In the genomic region with DNA sequence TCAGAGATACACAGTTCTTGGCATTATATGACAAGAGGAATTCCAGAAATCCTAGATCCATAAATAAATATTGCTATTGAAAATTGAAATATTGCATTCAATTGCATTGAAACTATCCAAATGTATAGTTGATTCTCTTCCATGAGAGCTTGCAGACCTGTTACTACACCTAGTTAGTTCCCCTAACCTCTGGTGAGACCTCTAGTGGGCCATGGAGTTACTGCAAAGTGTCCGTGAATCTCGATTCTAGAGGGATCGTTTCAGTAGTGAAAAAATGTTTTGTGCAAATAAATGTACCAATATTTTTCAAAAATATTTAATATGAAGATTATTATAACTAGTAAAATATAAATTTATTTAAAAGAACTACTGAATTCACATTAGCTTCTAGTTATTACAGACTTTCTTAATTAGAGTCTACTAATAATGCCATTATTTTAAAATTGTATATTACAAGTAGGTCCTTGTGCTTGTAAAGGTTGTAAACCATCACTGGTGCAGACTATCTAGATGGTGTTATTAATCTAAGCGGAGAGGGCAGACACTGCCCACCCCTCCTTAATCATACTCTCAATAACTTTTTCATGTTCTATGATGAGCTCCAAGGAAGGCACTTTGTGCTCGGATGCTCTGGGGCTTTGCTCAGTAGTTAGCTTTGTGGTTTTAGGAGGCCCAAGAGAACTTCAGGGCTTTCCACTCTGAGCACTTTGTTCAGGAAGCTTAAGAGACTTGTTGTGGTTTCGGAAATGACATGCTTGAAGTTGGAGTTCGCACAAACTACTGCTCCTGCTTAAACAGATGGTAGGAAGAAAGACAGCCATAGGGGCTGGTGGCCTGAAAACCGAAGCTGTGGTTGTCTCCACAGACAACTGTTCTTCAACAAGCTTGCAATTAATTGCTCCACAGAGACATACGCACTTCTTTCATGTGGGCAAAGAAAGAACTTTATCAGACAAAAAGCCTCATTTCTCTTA, we compare ENCODE assay signal across 8 cellular contexts. TPM values are rescaled to one million over a fixed set of nuclear protein-coding genes. Genes with fewer than 3 reads are reported as not detected.
DNase-seq lines count a peak whose midpoint lies in the region; ATAC-seq and TF ChIP-seq lines count a peak whose summit lies in the region.

No MANE protein-coding gene starts in this region.

- H3K27me3 ChIP-seq in CD8-positive, alpha-beta memory T cell (ENCODE audit: insufficient read depth, low read length, poor library complexity, severe bottlenecking) = no peaks in the 10 kb centered on the region

- peak overlapping the region; percentile 49 for H3K4me3 ChIP-seq in CD8-positive, alpha-beta memory T cell (ENCODE audit: low read length)
- no peak overlapping the region for H3K4me3 ChIP-seq in retinal pigment epithelial cell (ENCODE audit: low read length)

- CTCF ChIA-PET in CD8-positive, alpha-beta memory T cell (lab: Charles Lee) = interaction anchor here (0.6 to 2.8 kb wide), 34 partner anchors 9 to 677 kb away, joined by 3 to 24 read pairs (median 4); a partner anchor contains a TSS

- H3K36me3 Mint-ChIP-seq in CD8-positive, alpha-beta memory T cell = no peaks in the 10 kb centered on the region

- H3K27ac Mint-ChIP-seq in CD8-positive, alpha-beta memory T cell = peak overlapping the region; percentile 43 to 92 (median 85)

- no peaks in the 10 kb centered on the region for H3K9me3 ChIP-seq in CD8-positive, alpha-beta memory T cell (ENCODE audit: low read length)

- peak; percentile 24 to 84 (median 73) for DNase-seq in CD8-positive, alpha-beta memory T cell
- DNase-seq in OCI-M1 (lab: John Stamatoyannopoulos, UW) (peak; percentile 87), fibroblast of peridontal ligament (ENCODE audit: extremely low read depth) (peak; percentile 61), retinal pigment epithelial cell (ENCODE audit: low read depth) (no peak), C1 segment of cervical spinal cord (lab: John Stamatoyannopoulos, UW) (no peak)
- peak; percentile 59 for DNase-seq in activated T-cell treated with anti-CD3 and anti-CD28 coated beads, Interleukin-2, amount 50 U/mL, for 1 hour

- H3K4me1 Mint-ChIP-seq in CD8-positive, alpha-beta memory T cell = peaks cover 16 to 32% (median 30%) of the 10 kb centered on the region in 3 donors

- H3K4me3 Mint-ChIP-seq in CD8-positive, alpha-beta memory T cell = peak overlapping the region; percentile 53 to 82 (median 64)

- peak; percentile 88 for TF ChIP-seq CTCF in retinal pigment epithelial cell (conservative IDR thresholded peaks at IDR 0.05; ENCODE audit: low read depth, low read length)

- H3K9me3 Mint-ChIP-seq in CD8-positive, alpha-beta memory T cell = no peaks in the 10 kb centered on the region

- ATAC-seq in GM19035 (IDR thresholded peaks at IDR 0.05; ENCODE audit: unreplicated experiment) = peak; percentile 89
- ATAC-seq in HG03196 (IDR thresholded peaks at IDR 0.05; ENCODE audit: unreplicated experiment) = peak; percentile 81

- peaks cover 3 to 5% of the 10 kb centered on the region in 2 donors for H3K27me3 Mint-ChIP-seq in CD8-positive, alpha-beta memory T cell

- no peak overlapping the region for H3K27ac ChIP-seq in CD8-positive, alpha-beta memory T cell (ENCODE audit: low read depth, low read length)

- POLR2A ChIA-PET in CD8-positive, alpha-beta memory T cell (lab: Charles Lee) = interaction anchor here (1.0 to 1.2 kb wide), 2 partner anchors 44 to 120 kb away, joined by 3 to 4 read pairs; no protein-coding TSS in a partner anchor

- H3K4me1 ChIP-seq in CD8-positive, alpha-beta memory T cell (ENCODE audit: insufficient read depth, low read length) = peaks cover 20% of the 10 kb centered on the region

- no peaks in the 10 kb centered on the region for H3K36me3 ChIP-seq in CD8-positive, alpha-beta memory T cell (ENCODE audit: insufficient read depth, low read length)

RNA-seq across cellular contexts. Expression of a gene that starts 42.8 kb away (rescaled TPM):
- total RNA-seq in CD8-positive, alpha-beta memory T cell = 1 to 10 TPM; 3.1 to 3.5 TPM
- polyA plus RNA-seq in CD8-positive, alpha-beta memory T cell = not detected

Comparison
In these comparisons a context has a peak if more than half of its experiments do, and no peak if none do; other contexts are left out.
1. DNase-seq: peak in CD8-positive, alpha-beta memory T cell (5 of 5), OCI-M1 (single experiment), activated T-cell treated with anti-CD3 and anti-CD28 coated beads, Interleukin-2, amount 50 U/mL, for 1 hour (single experiment) and fibroblast of peridontal ligament (single experiment); none in retinal pigment epithelial cell (single experiment) and C1 segment of cervical spinal cord (0 of 14).